12 cellular contexts compared by ENCODE assay signal in the genomic region with DNA sequence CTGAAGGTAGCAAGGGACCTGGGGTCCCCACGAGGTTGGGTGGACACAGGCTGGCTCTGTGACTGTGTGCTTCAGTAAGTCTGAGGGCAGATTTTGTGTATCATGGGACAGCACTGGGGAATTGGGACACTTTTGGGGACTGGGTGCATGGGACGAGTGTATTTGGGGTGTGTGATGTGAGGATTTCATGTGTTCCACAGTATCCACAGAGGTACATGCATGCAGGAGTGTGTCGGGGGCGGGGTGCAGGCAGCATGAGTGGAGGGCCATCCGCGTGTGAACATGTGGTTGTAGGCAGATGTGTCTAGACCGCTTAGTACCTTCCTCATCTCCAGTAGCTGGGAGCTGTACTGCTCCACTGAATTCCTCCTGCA. TPM values are rescaled to one million over a fixed set of nuclear protein-coding genes. Genes with fewer than 3 reads are reported as not detected.
DNase-seq lines count a peak whose midpoint lies in the region; ATAC-seq and TF ChIP-seq lines count a peak whose summit lies in the region.
"Had no signal": no experiment of that assay in that cellular context is flagged by ENCODE, and none has a peak within 500 bp of the region (broad histone marks: within the 10 kb centered on the region; RNA-seq: fewer than 3 reads in every experiment).

No MANE protein-coding gene starts in this region.

- H3K27ac Mint-ChIP-seq in T-helper 17 cell, result no peak overlapping the region
- peak overlapping the region in 3 of 6 donors; percentile 20 to 78 (median 47) for H3K27ac Mint-ChIP-seq in naive B cell
- no peak overlapping the region for H3K27ac Mint-ChIP-seq in stimulated activated naive CD8-positive, alpha-beta T cell treated with anti-CD3 and anti-CD28 coated beads, Interleukin-15, amount 100 ng/mL, for 72 hours

- peak overlapping the region in 1 of 10 experiments; percentile 62; a peak in 1 of 20 replicates for H3K4me3 ChIP-seq in BLaER1 treated with 17β-estradiol and CSF1 and Interleukin-3, amounts not matched to agents 10 nM and 100 nM
- H3K4me3 ChIP-seq in effector memory CD4-positive, alpha-beta T cell (ENCODE audit: insufficient read depth, low read depth, low read length, poor library complexity, severe bottlenecking), result no peak overlapping the region

- H3K4me1 ChIP-seq in BLaER1 treated with 17β-estradiol and CSF1 and Interleukin-3, amounts not matched to agents 10 nM and 100 nM, result peaks cover 32 to 50% (median 40%) of the 10 kb centered on the region in 10 experiments
- H3K4me1 ChIP-seq in effector memory CD4-positive, alpha-beta T cell (ENCODE audit: control insufficient read depth, insufficient read depth, low read length, poor library complexity, severe bottlenecking), result peaks cover 29% of the 10 kb centered on the region

- peaks cover 62 to 70% (median 67%) of the 10 kb centered on the region in 11 experiments for H3K27me3 ChIP-seq in BLaER1 treated with 17β-estradiol and CSF1 and Interleukin-3, amounts not matched to agents 10 nM and 100 nM
- peaks cover 61% of the 10 kb centered on the region for H3K27me3 ChIP-seq in effector memory CD4-positive, alpha-beta T cell (replicated peaks; ENCODE audit: control insufficient read depth, insufficient read depth, low read length, poor library complexity, severe bottlenecking)

- no peak for ATAC-seq in T-helper 17 cell
- no peak for ATAC-seq in naive B cell (ENCODE audit: low read depth in 2 of 2)
- ATAC-seq in stimulated activated naive CD8-positive, alpha-beta T cell treated with anti-CD3 and anti-CD28 coated beads, Interleukin-15, amount 100 ng/mL, for 72 hours, result no peak

- peaks cover 16% of the 10 kb centered on the region for H3K36me3 Mint-ChIP-seq in T-helper 17 cell (ENCODE audit: low read depth)
- H3K36me3 Mint-ChIP-seq in naive B cell, result peaks cover 0 to 20% of the 10 kb centered on the region in 2 donors

- DNase-seq in GM13976 (ENCODE audit: low spot score) (peak; percentile 20), T-helper 17 cell (no peak), naive B cell (no peak), NCI-H1417 treated with DMSO at 0.1 percent for 48 hours (lab: John Stamatoyannopoulos, UW) (no peak)
- no peak for DNase-seq in effector memory CD4-positive, alpha-beta T cell
- no peak for DNase-seq in stimulated activated naive CD8-positive, alpha-beta T cell treated with anti-CD3 and anti-CD28 coated beads, Interleukin-15, amount 100 ng/mL, for 72 hours
- DNase-seq: NCI-H2029 had no signal

- H3K4me1 Mint-ChIP-seq in T-helper 17 cell, result peaks cover 32% of the 10 kb centered on the region
- peaks cover 35 to 36% (median 36%) of the 10 kb centered on the region in 3 donors for H3K4me1 Mint-ChIP-seq in naive B cell
- H3K4me1 Mint-ChIP-seq in stimulated activated naive CD8-positive, alpha-beta T cell treated with anti-CD3 and anti-CD28 coated beads, Interleukin-15, amount 100 ng/mL, for 72 hours, result peaks cover 41% of the 10 kb centered on the region

- peaks cover 0 to 36% (median 27%) of the 10 kb centered on the region in 11 experiments; a peak in 15 of 22 replicates for H4K20me1 ChIP-seq in BLaER1 treated with 17β-estradiol and CSF1 and Interleukin-3, amounts not matched to agents 10 nM and 100 nM

- peak overlapping the region in 1 of 11 experiments; percentile 71; a peak in 3 of 22 replicates for H3K9ac ChIP-seq in BLaER1 treated with 17β-estradiol and CSF1 and Interleukin-3, amounts not matched to agents 10 nM and 100 nM

- peak overlapping the region; percentile 59 for H3K4me3 Mint-ChIP-seq in T-helper 17 cell
- peak overlapping the region in 6 of 8 donors; percentile 22 to 88 (median 74) for H3K4me3 Mint-ChIP-seq in naive B cell
- H3K4me3 Mint-ChIP-seq in stimulated activated naive CD8-positive, alpha-beta T cell treated with anti-CD3 and anti-CD28 coated beads, Interleukin-15, amount 100 ng/mL, for 72 hours, result no peak overlapping the region

- TF ChIP-seq CTCF in GM13976 (IDR thresholded peaks at IDR 0.05; ENCODE audit: borderline replicate concordance, control extremely low read depth, extremely low read depth, insufficient read depth, missing control alignments), result no peak

- H3K27ac ChIP-seq in BLaER1 treated with 17β-estradiol and CSF1 and Interleukin-3, amounts not matched to agents 10 nM and 100 nM, result no peak overlapping the region
- H3K27ac ChIP-seq in effector memory CD4-positive, alpha-beta T cell (ENCODE audit: insufficient read depth, low read length, poor library complexity, severe bottlenecking), result no peak overlapping the region
- H3K27ac ChIP-seq: C4-2B, Peyer's patch had no signal

- no peaks in the 10 kb centered on the region for H3K9me3 ChIP-seq in BLaER1 treated with 17β-estradiol and CSF1 and Interleukin-3, amounts not matched to agents 10 nM and 100 nM (replicated peaks in 1 of 11)
- H3K9me3 ChIP-seq in T-helper 17 cell (ENCODE audit: control insufficient read depth, low read length, poor library complexity, severe bottlenecking), result no peaks in the 10 kb centered on the region
- H3K9me3 ChIP-seq in effector memory CD4-positive, alpha-beta T cell (ENCODE audit: control insufficient read depth, low read length), result no peaks in the 10 kb centered on the region
- H3K9me3 ChIP-seq: Peyer's patch had no signal

- H3K27me3 Mint-ChIP-seq in T-helper 17 cell (peaks cover 88% of the 10 kb centered on the region), naive B cell (peaks cover 72 to 95% (median 90%) of the 10 kb centered on the region in 3 donors)
- peaks cover 94% of the 10 kb centered on the region for H3K27me3 Mint-ChIP-seq in stimulated activated naive CD8-positive, alpha-beta T cell treated with anti-CD3 and anti-CD28 coated beads, Interleukin-15, amount 100 ng/mL, for 72 hours

- no peaks in the 10 kb centered on the region for H3K36me3 ChIP-seq in BLaER1 treated with 17β-estradiol and CSF1 and Interleukin-3, amounts not matched to agents 10 nM and 100 nM
- no peaks in the 10 kb centered on the region for H3K36me3 ChIP-seq in effector memory CD4-positive, alpha-beta T cell (ENCODE audit: control insufficient read depth, insufficient read depth, low read length)
- H3K36me3 ChIP-seq: Peyer's patch had no signal

- peak overlapping the region; percentile 84 to 99 (median 95); a peak in 21 of 22 replicates for H3K4me2 ChIP-seq in BLaER1 treated with 17β-estradiol and CSF1 and Interleukin-3, amounts not matched to agents 10 nM and 100 nM

- peaks cover 0 to 3% (median 0%) of the 10 kb centered on the region in 7 donors for H3K9me3 Mint-ChIP-seq in naive B cell
- H3K9me3 Mint-ChIP-seq in stimulated activated naive CD8-positive, alpha-beta T cell treated with anti-CD3 and anti-CD28 coated beads, Interleukin-15, amount 100 ng/mL, for 72 hours, result no peaks in the 10 kb centered on the region

- in situ Hi-C loops in GM13976 (cut with MboI; ENCODE audit: low sequenced_read_pairs, unreplicated experiment), result no loop called here

RNA-seq across cellular contexts. Expression of gene DLX3, which starts 1.1 kb away (rescaled TPM):
- not detected for total RNA-seq in T-helper 17 cell
- not detected for polyA plus RNA-seq in naive B cell (ENCODE audit: low read depth in 6 of 6)
- total RNA-seq: left ventricle myocardium superior, Peyer's patch had no signal
- polyA plus RNA-seq: neural cell had no signal

RNA-seq across cellular contexts. Expression of gene DLX4, which starts 27.1 kb away (rescaled TPM):
- under 1 TPM in 1 of 2 donors, not detected in 1; 0.68 TPM for total RNA-seq in T-helper 17 cell
- under 1 TPM in 3 of 6 donors, not detected in 3; 0.18 to 0.22 (median 0.21) TPM for polyA plus RNA-seq in naive B cell (ENCODE audit: low read depth in 6 of 6)
- total RNA-seq: left ventricle myocardium superior, Peyer's patch had no signal
- polyA plus RNA-seq: neural cell had no signal

RNA-seq across cellular contexts. Expression of gene ITGA3, which starts 59.8 kb away (rescaled TPM):
- 10 to 100 TPM in 1 of 2 donors, 1 to 10 TPM in 1; 8.0 to 10.6 TPM for total RNA-seq in T-helper 17 cell
- polyA plus RNA-seq in naive B cell (ENCODE audit: low read depth in 6 of 6), result 1 to 10 TPM in 1 of 6 donors, under 1 TPM in 4, not detected in 1; 0.29 to 1.4 (median 0.62) TPM

Comparison
In these comparisons a context has a peak if more than half of its experiments do, and no peak if none do; other contexts are left out.
1. H3K4me3 Mint-ChIP-seq: peak in T-helper 17 cell (single experiment) and naive B cell (6 of 8); none in stimulated activated naive CD8-positive, alpha-beta T cell treated with anti-CD3 and anti-CD28 coated beads, Interleukin-15, amount 100 ng/mL, for 72 hours (0 of 2).